In genomic region chr20:38152175-38153010, GRCh38 we compare ENCODE assay signal across 10 cellular contexts. TPM values are rescaled to one million over a fixed set of nuclear protein-coding genes. Genes with fewer than 3 reads are reported as not detected.
DNase-seq lines count a peak whose midpoint lies in the region; ATAC-seq and TF ChIP-seq lines count a peak whose summit lies in the region.
"Had no signal": no experiment of that assay in that cellular context is flagged by ENCODE, and none has a peak within 500 bp of the region (broad histone marks: within the 10 kb centered on the region; RNA-seq: fewer than 3 reads in every experiment).

No MANE protein-coding gene starts in this region.

- H3K4me3 Mint-ChIP-seq in activated CD4-positive, alpha-beta T cell treated with anti-CD3 and anti-CD28 coated beads, Interleukin-2, amount 10 ng/mL, durations not matched to agents 24 days and 14 days = peak overlapping the region; percentile 72

- peak in 3 of 4 donors; percentile 18 to 39 (median 32) for ATAC-seq in psoas muscle

- peaks cover 2 to 87% of the 10 kb centered on the region in 2 donors for H3K36me3 ChIP-seq in psoas muscle (ENCODE audit: insufficient read depth in 1 of 2, low read depth in 1 of 2)

- 46 to 52% (median 49%) methylated on average over 20 to 23 of the region's 23 CpGs for WGBS in psoas muscle, 3 donors

- peak overlapping the region; percentile 66 for H3K27ac ChIP-seq in psoas muscle
- H3K27ac ChIP-seq: C4-2B had no signal

- TF ChIP-seq CTCF in psoas muscle (IDR thresholded peaks at IDR 0.05) = no peak

- no peaks in the 10 kb centered on the region for H3K27me3 ChIP-seq in psoas muscle (ENCODE audit: insufficient read depth in 3 of 3, low read length in 2 of 3)

- peak overlapping the region; percentile 92 for H3K27ac Mint-ChIP-seq in activated CD4-positive, alpha-beta T cell treated with anti-CD3 and anti-CD28 coated beads, Interleukin-2, amount 10 ng/mL, durations not matched to agents 24 days and 14 days

- no peaks in the 10 kb centered on the region for H3K9me3 Mint-ChIP-seq in activated CD4-positive, alpha-beta T cell treated with anti-CD3 and anti-CD28 coated beads, Interleukin-2, amount 10 ng/mL, durations not matched to agents 24 days and 14 days

- H3K4me1 ChIP-seq in psoas muscle = peaks cover 19% of the 10 kb centered on the region

- peak overlapping the region; percentile 18 for H3K4me3 ChIP-seq in psoas muscle

- no peaks in the 10 kb centered on the region for H3K36me3 Mint-ChIP-seq in activated CD4-positive, alpha-beta T cell treated with anti-CD3 and anti-CD28 coated beads, Interleukin-2, amount 10 ng/mL, durations not matched to agents 24 days and 14 days (ENCODE audit: low read depth)

- peak; percentile 83 for DNase-seq in activated CD4-positive, alpha-beta T cell treated with anti-CD3 and anti-CD28 coated beads, Interleukin-2, amount 10 ng/mL, durations not matched to agents 24 days and 14 days
- DNase-seq in activated CD4-positive, alpha-beta T cell treated with anti-CD3 and anti-CD28 coated beads for 4 hours = no peak
- DNase-seq in HT-29 (ENCODE audit: low spot score) = peak; percentile 94
- DNase-seq in activated CD4-positive, alpha-beta T cell treated with anti-CD3 and anti-CD28 coated beads, Interleukin-2, amount 50 U/mL, for 48 hours = peak; percentile 20 to 43
- DNase-seq in germinal center (ENCODE audit: low spot score) = peak; percentile 33
- DNase-seq in psoas muscle = peak; percentile 84 to 87
- DNase-seq in SK-N-DZ (ENCODE audit: low spot score) = no peak
- DNase-seq in NCI-H446 treated with DMSO at 0.1 percent for 48 hours (lab: John Stamatoyannopoulos, UW) = no peak

- peaks cover 15% of the 10 kb centered on the region for H3K4me1 Mint-ChIP-seq in activated CD4-positive, alpha-beta T cell treated with anti-CD3 and anti-CD28 coated beads, Interleukin-2, amount 10 ng/mL, durations not matched to agents 24 days and 14 days

- intact Hi-C loops in activated CD4-positive, alpha-beta T cell treated with anti-CD3 and anti-CD28 coated beads, Interleukin-2, amount 10 ng/mL, durations not matched to agents 24 days and 14 days (cut with micrococcal nuclease) = no loop called here
- intact Hi-C loops in psoas muscle (cut with DNase I) = no loop called here

- no peaks in the 10 kb centered on the region for H3K9me3 ChIP-seq in psoas muscle

- H3K27me3 Mint-ChIP-seq in activated CD4-positive, alpha-beta T cell treated with anti-CD3 and anti-CD28 coated beads, Interleukin-2, amount 10 ng/mL, durations not matched to agents 24 days and 14 days = no peaks in the 10 kb centered on the region

RNA-seq across cellular contexts. Expression of gene TGM2, which starts 12.7 kb away (rescaled TPM):
- 0.05 TPM in 1 of 2 replicates, not detected in the other for total RNA-seq in activated CD4-positive, alpha-beta T cell treated with anti-CD3 and anti-CD28 coated beads, Interleukin-2, amount 10 ng/mL, durations not matched to agents 24 days and 14 days
- total RNA-seq in HT-29 (2014; rRNA removed; shearing (Covaris generic)) = 253 and 254 TPM in 2 replicates
- 100 to 1,000 TPM in 3 of 4 donors, 10 to 100 TPM in 1; 38.0 to 235 (median 134) TPM for total RNA-seq in psoas muscle
- polyA plus RNA-seq in psoas muscle = 100 to 1,000 TPM in 1 of 3 donors, 10 to 100 TPM in 2; 23.6 to 168 (median 57.4) TPM
- 0.56 and 0.81 TPM in 2 replicates for polyA plus RNA-seq in SK-N-DZ (2014; cell fraction: cytosol; rRNA removed)
- 0.08 and 0.23 TPM in 2 replicates for polyA plus RNA-seq in SK-N-DZ (2014; cell fraction: nucleus; rRNA removed)
- total RNA-seq: activated CD8-positive, alpha-beta memory T cell treated with anti-CD3 and anti-CD28 coated beads for 36 hours had no signal

Comparison
In these comparisons a context has a peak if more than half of its experiments do, and no peak if none do; other contexts are left out.
1. DNase-seq: peak in activated CD4-positive, alpha-beta T cell treated with anti-CD3 and anti-CD28 coated beads, Interleukin-2, amount 10 ng/mL, durations not matched to agents 24 days and 14 days (single experiment), HT-29 (single experiment), activated CD4-positive, alpha-beta T cell treated with anti-CD3 and anti-CD28 coated beads, Interleukin-2, amount 50 U/mL, for 48 hours (2 of 2), germinal center (single experiment) and psoas muscle (2 of 2); none in activated CD4-positive, alpha-beta T cell treated with anti-CD3 and anti-CD28 coated beads for 4 hours (0 of 2), SK-N-DZ (single experiment) and NCI-H446 treated with DMSO at 0.1 percent for 48 hours (single experiment).
2. RNA of gene TGM2, which starts 12.7 kb away (total RNA-seq): 253 to 254 TPM in HT-29 and 38.0 to 235 TPM in psoas muscle; 0.05 TPM in activated CD4-positive, alpha-beta T cell treated with anti-CD3 and anti-CD28 coated beads, Interleukin-2, amount 10 ng/mL, durations not matched to agents 24 days and 14 days; every median in the first group is over 10 times any median in the second.